ENCODE assay signal across 8 cellular contexts in the genomic region with DNA sequence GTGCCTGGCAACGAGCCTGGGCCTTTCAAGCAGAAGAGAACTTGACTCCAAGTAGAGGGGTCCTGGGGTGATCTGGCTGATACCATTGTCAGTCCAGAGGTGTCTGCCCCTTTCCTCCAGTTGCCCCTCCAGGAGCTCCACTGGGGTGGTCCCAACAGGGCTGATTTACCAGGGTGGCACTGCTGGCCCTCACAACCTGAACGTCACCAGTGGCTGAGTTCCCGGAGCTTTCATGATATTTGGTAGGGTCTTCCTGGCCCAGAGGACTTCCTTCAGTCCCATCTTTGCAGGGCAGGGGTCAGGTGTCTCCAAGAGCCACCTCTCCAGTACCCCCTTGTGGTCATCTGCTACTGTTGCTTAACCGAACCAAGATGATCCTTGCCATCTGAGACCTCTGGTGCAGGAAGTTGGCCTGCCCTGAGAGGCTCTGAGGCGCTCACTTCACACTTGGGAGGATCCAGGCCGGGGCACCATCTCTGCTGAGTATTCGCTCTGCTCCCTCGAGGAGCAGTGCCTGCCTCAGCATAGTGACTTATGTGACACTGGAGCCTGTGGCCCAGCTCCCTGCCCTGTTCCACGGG.
DNase-seq lines count a peak whose midpoint lies in the region; ATAC-seq lines count a peak whose summit lies in the region.

No MANE protein-coding gene starts in this region.

- no peak overlapping the region for H3K9ac ChIP-seq in stomach smooth muscle (ENCODE audit: low read length in 2 of 2)

- H3K27me3 Mint-ChIP-seq in activated naive CD4-positive, alpha-beta T cell treated with anti-CD3 and anti-CD28 coated beads, Interleukin-2, amount 50 U/mL, for 24 hours: no peaks in the 10 kb centered on the region

- H3K4me3 ChIP-seq in stomach smooth muscle (ENCODE audit: low read length in 2 of 2): no peak overlapping the region

- peaks cover 63% of the 10 kb centered on the region for H3K4me1 Mint-ChIP-seq in activated naive CD4-positive, alpha-beta T cell treated with anti-CD3 and anti-CD28 coated beads, Interleukin-2, amount 50 U/mL, for 24 hours

- no peaks in the 10 kb centered on the region for H3K27me3 ChIP-seq in stomach smooth muscle (ENCODE audit: control insufficient read depth in 1 of 2, insufficient read depth in 2 of 2, low read length in 2 of 2)

- peaks cover 32% of the 10 kb centered on the region for H3K4me1 ChIP-seq in stomach smooth muscle (ENCODE audit: control insufficient read depth, insufficient read depth, low read length)

- H3K27ac ChIP-seq in stomach smooth muscle (ENCODE audit: low read length): peak overlapping the region; percentile 11

- H3K36me3 Mint-ChIP-seq in activated naive CD4-positive, alpha-beta T cell treated with anti-CD3 and anti-CD28 coated beads, Interleukin-2, amount 50 U/mL, for 24 hours: peaks cover 2% of the 10 kb centered on the region

- no peaks in the 10 kb centered on the region for H3K9me3 ChIP-seq in stomach smooth muscle (ENCODE audit: control insufficient read depth in 2 of 2, low read length in 2 of 2)

- peak overlapping the region; percentile 72 for H3K27ac Mint-ChIP-seq in activated naive CD4-positive, alpha-beta T cell treated with anti-CD3 and anti-CD28 coated beads, Interleukin-2, amount 50 U/mL, for 24 hours

- ATAC-seq in HG02852 (IDR thresholded peaks at IDR 0.05; ENCODE audit: unreplicated experiment): no peak

- no peaks in the 10 kb centered on the region for H3K9me3 Mint-ChIP-seq in activated naive CD4-positive, alpha-beta T cell treated with anti-CD3 and anti-CD28 coated beads, Interleukin-2, amount 50 U/mL, for 24 hours

- H3K4me3 Mint-ChIP-seq in activated naive CD4-positive, alpha-beta T cell treated with anti-CD3 and anti-CD28 coated beads, Interleukin-2, amount 50 U/mL, for 24 hours: peak overlapping the region; percentile 90

- peak; percentile 75 for DNase-seq in activated CD8-positive, alpha-beta memory T cell treated with anti-CD3 and anti-CD28 coated beads for 24 hours
- DNase-seq in activated CD8-positive, alpha-beta memory T cell treated with anti-CD3 and anti-CD28 coated beads, Interleukin-2, amount 50 U/mL, for 4 hours: no peak
- DNase-seq in NCI-H2227 (lab: John Stamatoyannopoulos, UW; ENCODE audit: unreplicated experiment): peak; percentile 30
- peak; percentile 82 for DNase-seq in iPS-NIHi7 (ENCODE audit: extremely low spot score)
- DNase-seq in NCI-H1694 treated with DMSO at 0.1 percent for 48 hours (lab: John Stamatoyannopoulos, UW): no peak

- H3K36me3 ChIP-seq in stomach smooth muscle (ENCODE audit: control insufficient read depth in 2 of 2, insufficient read depth in 2 of 2, low read length in 2 of 2): peaks cover 19 to 26% of the 10 kb centered on the region in 2 donors

Comparison
In these comparisons a context has a peak if more than half of its experiments do, and no peak if none do; other contexts are left out.
1. DNase-seq: peak in activated CD8-positive, alpha-beta memory T cell treated with anti-CD3 and anti-CD28 coated beads for 24 hours (single experiment), NCI-H2227 (single experiment) and iPS-NIHi7 (single experiment); none in activated CD8-positive, alpha-beta memory T cell treated with anti-CD3 and anti-CD28 coated beads, Interleukin-2, amount 50 U/mL, for 4 hours (single experiment) and NCI-H1694 treated with DMSO at 0.1 percent for 48 hours (single experiment).